Comparison of ENCODE assay signal across 16 cellular contexts in genomic region chr12:25970916-25971674, GRCh38. TPM values are rescaled to one million over a fixed set of nuclear protein-coding genes. Genes with fewer than 3 reads are reported as not detected.
A peak's percentile ranks its signal among the peaks of the same experiment; 100 is the strongest.
DNase-seq lines count a peak whose midpoint lies in the region; ATAC-seq and TF ChIP-seq lines count a peak whose summit lies in the region.
"Had no signal": no experiment of that assay in that cellular context is flagged by ENCODE, and none has a peak within 500 bp of the region (broad histone marks: within the 10 kb centered on the region; RNA-seq: fewer than 3 reads in every experiment).

No MANE protein-coding gene starts in this region.

- TF ChIP-seq CTCF in AG10803 (conservative IDR thresholded peaks at IDR 0.05; ENCODE audit: low read length) (peak; percentile 40), astrocyte of the cerebellum (IDR thresholded peaks at IDR 0.05; ENCODE audit: low read depth, low read length, missing control alignments) (peak; percentile 42), cardiac muscle cell (IDR thresholded peaks at IDR 0.05; ENCODE audit: low read depth, low read length) (peak; percentile 31)

- H3K4me3 ChIP-seq in AG10803 (ENCODE audit: low read length) (no peak overlapping the region), astrocyte of the cerebellum (ENCODE audit: low read depth, low read length) (no peak overlapping the region), cardiac muscle cell (no peak overlapping the region), rectal smooth muscle tissue (ENCODE audit: low read length) (peak overlapping the region; percentile 11)
- H3K4me3 ChIP-seq: SJSA1 had no signal

- POLR2A ChIA-PET in T-cell (lab: Charles Lee), result no interaction called here

- H3K4me1 Mint-ChIP-seq in stimulated activated effector memory CD8-positive, alpha-beta T cell treated with anti-CD3 and anti-CD28 coated beads, Interleukin-12 subunit alpha, Interleukin-12 subunit beta, amount 100 ng/mL, for 72 hours, result no peaks in the 10 kb centered on the region
- no peaks in the 10 kb centered on the region for H3K4me1 Mint-ChIP-seq in activated naive CD4-positive, alpha-beta T cell treated with anti-CD3 and anti-CD28 coated beads for 36 hours (ENCODE audit: low read depth)
- H3K4me1 Mint-ChIP-seq in T-cell, result no peaks in the 10 kb centered on the region
- H3K4me1 Mint-ChIP-seq: activated naive CD8-positive, alpha-beta T cell treated with anti-CD3 and anti-CD28 coated beads, Interleukin-2, amount 10 ng/mL, durations not matched to agents 7 days and 5 days; B cell had no signal

- H3K4me1 ChIP-seq in cardiac muscle cell (ENCODE audit: low read depth) (peaks cover 21% of the 10 kb centered on the region), rectal smooth muscle tissue (ENCODE audit: control insufficient read depth, insufficient read depth, low read length) (peaks cover 34% of the 10 kb centered on the region)

- in situ Hi-C loops in astrocyte of the cerebellum (cut with HindIII; ENCODE audit: low sequenced_read_pairs), result no loop called here

- DNase-seq in AG10803 (ENCODE audit: low read depth) (no peak), astrocyte of the cerebellum (ENCODE audit: low read depth) (no peak), cardiac muscle cell (ENCODE audit: low read depth in 1 of 2, low spot score in 1 of 2) (peak in 1 of 2 donors; percentile 30), T-cell (no peak)
- no peak for DNase-seq in stimulated activated effector memory CD8-positive, alpha-beta T cell treated with anti-CD3 and anti-CD28 coated beads, Interleukin-12 subunit alpha, Interleukin-12 subunit beta, amount 100 ng/mL, for 72 hours (ENCODE audit: low spot score in 2 of 2)
- DNase-seq in activated naive CD4-positive, alpha-beta T cell treated with anti-CD3 and anti-CD28 coated beads for 36 hours, result no peak
- DNase-seq: activated CD8-positive, alpha-beta memory T cell treated with anti-CD3 and anti-CD28 coated beads, Interleukin-2, amount 50 U/mL, for 48 hours; activated naive CD8-positive, alpha-beta T cell treated with anti-CD3 and anti-CD28 coated beads, Interleukin-2, amount 10 ng/mL, durations not matched to agents 7 days and 5 days; hypothalamus; mammary epithelial cell; occipital lobe; stimulated activated CD4-positive, alpha-beta T cell treated with anti-CD3 and anti-CD28 coated beads, Interleukin-2, amount 100 ng/mL, for 24 hours had no signal

- no peaks in the 10 kb centered on the region for H3K36me3 Mint-ChIP-seq in stimulated activated effector memory CD8-positive, alpha-beta T cell treated with anti-CD3 and anti-CD28 coated beads, Interleukin-12 subunit alpha, Interleukin-12 subunit beta, amount 100 ng/mL, for 72 hours
- no peaks in the 10 kb centered on the region for H3K36me3 Mint-ChIP-seq in activated naive CD4-positive, alpha-beta T cell treated with anti-CD3 and anti-CD28 coated beads for 36 hours (ENCODE audit: low read depth)
- H3K36me3 Mint-ChIP-seq in T-cell, result no peaks in the 10 kb centered on the region
- H3K36me3 Mint-ChIP-seq: activated naive CD8-positive, alpha-beta T cell treated with anti-CD3 and anti-CD28 coated beads, Interleukin-2, amount 10 ng/mL, durations not matched to agents 7 days and 5 days had no signal

- no peak overlapping the region for H3K4me3 Mint-ChIP-seq in stimulated activated effector memory CD8-positive, alpha-beta T cell treated with anti-CD3 and anti-CD28 coated beads, Interleukin-12 subunit alpha, Interleukin-12 subunit beta, amount 100 ng/mL, for 72 hours
- H3K4me3 Mint-ChIP-seq in activated naive CD4-positive, alpha-beta T cell treated with anti-CD3 and anti-CD28 coated beads for 36 hours, result no peak overlapping the region
- H3K4me3 Mint-ChIP-seq in T-cell, result no peak overlapping the region
- H3K4me3 Mint-ChIP-seq: activated naive CD8-positive, alpha-beta T cell treated with anti-CD3 and anti-CD28 coated beads, Interleukin-2, amount 10 ng/mL, durations not matched to agents 7 days and 5 days; B cell had no signal

- CTCF ChIA-PET in activated naive CD4-positive, alpha-beta T cell treated with anti-CD3 and anti-CD28 coated beads for 36 hours (lab: Charles Lee), result no interaction called here
- CTCF ChIA-PET in T-cell (lab: Charles Lee), result interaction anchor here in 1 of 2 donors (0.6 kb wide), 1 partner anchor 13 kb away, joined by 3 read pairs; no protein-coding TSS in a partner anchor

- no peaks in the 10 kb centered on the region for H3K9me3 Mint-ChIP-seq in stimulated activated effector memory CD8-positive, alpha-beta T cell treated with anti-CD3 and anti-CD28 coated beads, Interleukin-12 subunit alpha, Interleukin-12 subunit beta, amount 100 ng/mL, for 72 hours
- no peaks in the 10 kb centered on the region for H3K9me3 Mint-ChIP-seq in activated naive CD4-positive, alpha-beta T cell treated with anti-CD3 and anti-CD28 coated beads for 36 hours
- H3K9me3 Mint-ChIP-seq in T-cell, result no peaks in the 10 kb centered on the region
- H3K9me3 Mint-ChIP-seq: activated naive CD8-positive, alpha-beta T cell treated with anti-CD3 and anti-CD28 coated beads, Interleukin-2, amount 10 ng/mL, durations not matched to agents 7 days and 5 days had no signal

- H3K9ac ChIP-seq in rectal smooth muscle tissue (ENCODE audit: low read length), result no peak overlapping the region

- H3K27me3 ChIP-seq in cardiac muscle cell (no peaks in the 10 kb centered on the region), rectal smooth muscle tissue (ENCODE audit: control insufficient read depth, insufficient read depth, low read length) (no peaks in the 10 kb centered on the region)
- H3K27me3 ChIP-seq: SJSA1 had no signal

- peaks cover 30% of the 10 kb centered on the region for H3K27me3 Mint-ChIP-seq in activated naive CD4-positive, alpha-beta T cell treated with anti-CD3 and anti-CD28 coated beads for 36 hours (ENCODE audit: low read depth)
- peaks cover 14 to 29% of the 10 kb centered on the region in 2 donors for H3K27me3 Mint-ChIP-seq in T-cell

- intact Hi-C loops in activated naive CD4-positive, alpha-beta T cell treated with anti-CD3 and anti-CD28 coated beads for 36 hours (cut with micrococcal nuclease), result no loop called here

- no peaks in the 10 kb centered on the region for H3K9me3 ChIP-seq in cardiac muscle cell (ENCODE audit: low read depth)
- H3K9me3 ChIP-seq: SJSA1 had no signal

- H3K36me3 ChIP-seq in cardiac muscle cell (no peaks in the 10 kb centered on the region), rectal smooth muscle tissue (ENCODE audit: control insufficient read depth, insufficient read depth, low read length) (no peaks in the 10 kb centered on the region)
- H3K36me3 ChIP-seq: SJSA1 had no signal

- no peak for ATAC-seq in stimulated activated effector memory CD8-positive, alpha-beta T cell treated with anti-CD3 and anti-CD28 coated beads, Interleukin-12 subunit alpha, Interleukin-12 subunit beta, amount 100 ng/mL, for 72 hours
- ATAC-seq in GM19035 (IDR thresholded peaks at IDR 0.05; ENCODE audit: unreplicated experiment), result no peak
- no peak for ATAC-seq in T-cell (replicated peaks in 1 of 4)

- H3K27ac Mint-ChIP-seq in stimulated activated effector memory CD8-positive, alpha-beta T cell treated with anti-CD3 and anti-CD28 coated beads, Interleukin-12 subunit alpha, Interleukin-12 subunit beta, amount 100 ng/mL, for 72 hours, result no peak overlapping the region
- H3K27ac Mint-ChIP-seq in activated naive CD4-positive, alpha-beta T cell treated with anti-CD3 and anti-CD28 coated beads for 36 hours, result no peak overlapping the region
- no peak overlapping the region for H3K27ac Mint-ChIP-seq in T-cell
- H3K27ac Mint-ChIP-seq: activated naive CD8-positive, alpha-beta T cell treated with anti-CD3 and anti-CD28 coated beads, Interleukin-2, amount 10 ng/mL, durations not matched to agents 7 days and 5 days; B cell had no signal

- H3K27ac ChIP-seq in cardiac muscle cell, result peak overlapping the region; percentile 47
- H3K27ac ChIP-seq in rectal smooth muscle tissue (ENCODE audit: low read depth, low read length), result peak overlapping the region; percentile 67
- H3K27ac ChIP-seq: SJSA1 had no signal

RNA-seq across cellular contexts. Expression of gene RASSF8, which starts 12.6 kb away (rescaled TPM):
- total RNA-seq in cardiac muscle cell, result 30.6 and 56.4 TPM in 2 replicates
- polyA plus RNA-seq in cardiac muscle cell, result 25.2 and 28.7 TPM in 2 replicates
- total RNA-seq in activated naive CD4-positive, alpha-beta T cell treated with anti-CD3 and anti-CD28 coated beads for 36 hours, result under 1 TPM; 0.32 to 0.81 TPM
- under 1 TPM in 4 of 5 donors, not detected in 1; 0.50 to 0.98 (median 0.73) TPM for total RNA-seq in T-cell

Comparison
In these comparisons a context has a peak if more than half of its experiments do, and no peak if none do; other contexts are left out.
1. RNA of gene RASSF8, which starts 12.6 kb away (total RNA-seq): 30.6 to 56.4 TPM in cardiac muscle cell; 0.32 to 0.81 TPM in activated naive CD4-positive, alpha-beta T cell treated with anti-CD3 and anti-CD28 coated beads for 36 hours and 0.50 to 0.98 TPM in T-cell; every median in the first group is over 10 times any median in the second.
2. Peak in every context shown above with its lines, with median percentiles within 50 percentile points of each other: CTCF ChIP-seq.